Comparison of ENCODE assay signal across 18 cellular contexts in genomic region chr17:30894236-30894635, GRCh38. TPM values are rescaled to one million over a fixed set of nuclear protein-coding genes. Genes with fewer than 3 reads are reported as not detected.
DNase-seq lines count a peak whose midpoint lies in the region; ATAC-seq, FAIRE-seq and TF ChIP-seq lines count a peak whose summit lies in the region.
"Had no signal": no experiment of that assay in that cellular context is flagged by ENCODE, and none has a peak within 500 bp of the region (broad histone marks: within the 10 kb centered on the region; RNA-seq: fewer than 3 reads in every experiment).

No MANE protein-coding gene starts in this region.

- FAIRE-seq in A549 (lab: Jason Lieb, UNC) = peak; percentile 87
- FAIRE-seq: GM12878, GM18507, H1 had no signal

- H3K27ac ChIP-seq in A549 = no peak overlapping the region
- no peak overlapping the region for H3K27ac ChIP-seq in naive thymus-derived CD4-positive, alpha-beta T cell (ENCODE audit: low read depth, low read length)
- H3K27ac ChIP-seq in dorsolateral prefrontal cortex = no peak overlapping the region
- H3K27ac ChIP-seq: 22Rv1, BLaER1, HL-60 had no signal

- H3K27me3 Mint-ChIP-seq in activated CD8-positive, alpha-beta T cell treated with anti-CD3 and anti-CD28 coated beads, Interleukin-2, amount 10 ng/mL, durations not matched to agents 7 days and 5 days (ENCODE audit: low read depth) = no peaks in the 10 kb centered on the region
- no peaks in the 10 kb centered on the region for H3K27me3 Mint-ChIP-seq in activated CD8-positive, alpha-beta T cell treated with anti-CD3 and anti-CD28 coated beads for 36 hours
- H3K27me3 Mint-ChIP-seq in activated B cell treated with CpG ODN at 0.5 μM for 24 hours = no peaks in the 10 kb centered on the region
- no peaks in the 10 kb centered on the region for H3K27me3 Mint-ChIP-seq in naive thymus-derived CD4-positive, alpha-beta T cell

- H3K4me1 ChIP-seq in A549 = no peaks in the 10 kb centered on the region
- H3K4me1 ChIP-seq in naive thymus-derived CD4-positive, alpha-beta T cell (ENCODE audit: control insufficient read depth in 2 of 2, insufficient read depth in 2 of 2, low read length in 2 of 2) = no peaks in the 10 kb centered on the region
- H3K4me1 ChIP-seq: HAP-1 had no signal

- TF ChIP-seq POLR2A in A549 (IDR thresholded peaks at IDR 0.05; ENCODE audit: low read length) = no peak

- peaks cover 34% of the 10 kb centered on the region for H3K36me3 Mint-ChIP-seq in activated CD8-positive, alpha-beta T cell treated with anti-CD3 and anti-CD28 coated beads, Interleukin-2, amount 10 ng/mL, durations not matched to agents 7 days and 5 days (ENCODE audit: low read depth)
- peaks cover 20% of the 10 kb centered on the region for H3K36me3 Mint-ChIP-seq in activated CD8-positive, alpha-beta T cell treated with anti-CD3 and anti-CD28 coated beads for 36 hours (ENCODE audit: low read depth)
- H3K36me3 Mint-ChIP-seq in activated B cell treated with CpG ODN at 0.5 μM for 24 hours (ENCODE audit: low read depth) = peaks cover 31% of the 10 kb centered on the region
- peaks cover 0 to 11% (median 5%) of the 10 kb centered on the region in 5 donors for H3K36me3 Mint-ChIP-seq in naive thymus-derived CD4-positive, alpha-beta T cell

- TF ChIP-seq CTCF in activated CD8-positive, alpha-beta T cell treated with anti-CD3 and anti-CD28 coated beads for 36 hours (IDR thresholded peaks at IDR 0.05) = no peak
- no peak for TF ChIP-seq CTCF in A549 (IDR thresholded peaks at IDR 0.05)
- TF ChIP-seq CTCF in activated B cell treated with CpG ODN at 0.5 μM for 24 hours (IDR thresholded peaks at IDR 0.05) = no peak
- TF ChIP-seq CTCF in dorsolateral prefrontal cortex (IDR thresholded peaks at IDR 0.05 in 54 of 56, conservative IDR thresholded peaks at IDR 0.05 in 2 of 56; ENCODE audit: low read depth in 1 of 56, partially characterized antibody in 56 of 56) = no peak

- H3K4me3 Mint-ChIP-seq in activated CD8-positive, alpha-beta T cell treated with anti-CD3 and anti-CD28 coated beads, Interleukin-2, amount 10 ng/mL, durations not matched to agents 7 days and 5 days = no peak overlapping the region
- H3K4me3 Mint-ChIP-seq in activated CD8-positive, alpha-beta T cell treated with anti-CD3 and anti-CD28 coated beads for 36 hours = no peak overlapping the region
- no peak overlapping the region for H3K4me3 Mint-ChIP-seq in activated B cell treated with CpG ODN at 0.5 μM for 24 hours
- no peak overlapping the region for H3K4me3 Mint-ChIP-seq in naive thymus-derived CD4-positive, alpha-beta T cell

- H3K4me1 Mint-ChIP-seq in activated CD8-positive, alpha-beta T cell treated with anti-CD3 and anti-CD28 coated beads, Interleukin-2, amount 10 ng/mL, durations not matched to agents 7 days and 5 days (ENCODE audit: low read depth) = no peaks in the 10 kb centered on the region
- peaks cover 3% of the 10 kb centered on the region for H3K4me1 Mint-ChIP-seq in activated CD8-positive, alpha-beta T cell treated with anti-CD3 and anti-CD28 coated beads for 36 hours (ENCODE audit: low read depth)
- H3K4me1 Mint-ChIP-seq in activated B cell treated with CpG ODN at 0.5 μM for 24 hours = no peaks in the 10 kb centered on the region
- H3K4me1 Mint-ChIP-seq in naive thymus-derived CD4-positive, alpha-beta T cell = peaks cover 0 to 5% (median 0%) of the 10 kb centered on the region in 7 donors

- 90% methylated on average over 3 of the region's 3 CpGs for WGBS in A549 (ENCODE audit: missing lambda C conversion rate)

- DNase-seq in activated CD8-positive, alpha-beta T cell treated with anti-CD3 and anti-CD28 coated beads, Interleukin-2, amount 10 ng/mL, durations not matched to agents 7 days and 5 days = no peak
- DNase-seq in activated CD8-positive, alpha-beta T cell treated with anti-CD3 and anti-CD28 coated beads for 36 hours = no peak
- no peak for DNase-seq in A549 (ENCODE audit: low read depth in 1 of 2, low spot score in 1 of 2)
- DNase-seq in activated B cell treated with CpG ODN at 0.5 μM for 24 hours = no peak
- no peak for DNase-seq in naive thymus-derived CD4-positive, alpha-beta T cell
- DNase-seq in dorsolateral prefrontal cortex = no peak
- DNase-seq: AML-193, Calu3, DMS 273 treated with DMSO at 0.1 percent for 48 hours, DMS79 had no signal

- intact Hi-C loops in activated CD8-positive, alpha-beta T cell treated with anti-CD3 and anti-CD28 coated beads for 36 hours (cut with micrococcal nuclease) = no loop called here
- intact Hi-C loops in activated B cell treated with CpG ODN at 0.5 μM for 24 hours (cut with micrococcal nuclease) = no loop called here
- intact Hi-C loops in naive thymus-derived CD4-positive, alpha-beta T cell (cut with micrococcal nuclease) = no loop called here
- intact Hi-C loops in dorsolateral prefrontal cortex (cut with DNase I) = no loop called here

- H3K4me3 ChIP-seq in A549 (no peak overlapping the region), dorsolateral prefrontal cortex (no peak overlapping the region)
- H3K4me3 ChIP-seq in naive thymus-derived CD4-positive, alpha-beta T cell (ENCODE audit: low read length) = no peak overlapping the region
- H3K4me3 ChIP-seq: BLaER1, GM12878, HAP-1 had no signal

- no peaks in the 10 kb centered on the region for H3K9me3 ChIP-seq in A549
- H3K9me3 ChIP-seq in naive thymus-derived CD4-positive, alpha-beta T cell (ENCODE audit: control insufficient read depth in 2 of 3, low read length in 3 of 3) = no peaks in the 10 kb centered on the region
- H3K9me3 ChIP-seq: BLaER1, HAP-1 had no signal

- no peak for TF ChIP-seq EP300 in A549 (IDR thresholded peaks at IDR 0.05)

- no peak overlapping the region for H3K4me2 ChIP-seq in A549
- H3K4me2 ChIP-seq: BLaER1 had no signal

- no peaks in the 10 kb centered on the region for H3K9me3 Mint-ChIP-seq in activated CD8-positive, alpha-beta T cell treated with anti-CD3 and anti-CD28 coated beads, Interleukin-2, amount 10 ng/mL, durations not matched to agents 7 days and 5 days (ENCODE audit: insufficient read depth)
- no peaks in the 10 kb centered on the region for H3K9me3 Mint-ChIP-seq in activated CD8-positive, alpha-beta T cell treated with anti-CD3 and anti-CD28 coated beads for 36 hours
- no peaks in the 10 kb centered on the region for H3K9me3 Mint-ChIP-seq in activated B cell treated with CpG ODN at 0.5 μM for 24 hours
- H3K9me3 Mint-ChIP-seq in naive thymus-derived CD4-positive, alpha-beta T cell = no peaks in the 10 kb centered on the region

- H3K27ac Mint-ChIP-seq in activated CD8-positive, alpha-beta T cell treated with anti-CD3 and anti-CD28 coated beads, Interleukin-2, amount 10 ng/mL, durations not matched to agents 7 days and 5 days = peak overlapping the region; percentile 5
- no peak overlapping the region for H3K27ac Mint-ChIP-seq in activated CD8-positive, alpha-beta T cell treated with anti-CD3 and anti-CD28 coated beads for 36 hours
- peak overlapping the region; percentile 0 for H3K27ac Mint-ChIP-seq in activated B cell treated with CpG ODN at 0.5 μM for 24 hours
- H3K27ac Mint-ChIP-seq in naive thymus-derived CD4-positive, alpha-beta T cell = peak overlapping the region in 5 of 9 donors; percentile 6 to 70 (median 6)

- no peak for ATAC-seq in activated CD8-positive, alpha-beta T cell treated with anti-CD3 and anti-CD28 coated beads, Interleukin-2, amount 10 ng/mL, durations not matched to agents 7 days and 5 days
- ATAC-seq in activated CD8-positive, alpha-beta T cell treated with anti-CD3 and anti-CD28 coated beads for 36 hours = no peak
- no peak for ATAC-seq in A549
- ATAC-seq in activated B cell treated with CpG ODN at 0.5 μM for 24 hours (ENCODE audit: low read depth) = no peak
- no peak for ATAC-seq in naive thymus-derived CD4-positive, alpha-beta T cell
- ATAC-seq in HG02588 (IDR thresholded peaks at IDR 0.05; ENCODE audit: unreplicated experiment) = no peak
- ATAC-seq: GM12878 had no signal

- CTCF ChIA-PET in activated CD8-positive, alpha-beta T cell treated with anti-CD3 and anti-CD28 coated beads, Interleukin-2, amount 10 ng/mL, durations not matched to agents 7 days and 5 days (lab: Charles Lee) = no interaction called here
- CTCF ChIA-PET in activated CD8-positive, alpha-beta T cell treated with anti-CD3 and anti-CD28 coated beads for 36 hours (lab: Charles Lee) = no interaction called here
- CTCF ChIA-PET in A549 (lab: Yijun Ruan, JAX) = interaction anchor here (0.7 to 2.1 kb wide), 4 partner anchors 10 to 41 kb away, joined by 3 to 8 read pairs (median 4); no protein-coding TSS in a partner anchor
- CTCF ChIA-PET in activated B cell treated with CpG ODN at 0.5 μM for 24 hours (lab: Charles Lee) = interaction anchor here (0.7 kb wide), 1 partner anchor 332 kb away, joined by 4 read pairs; no protein-coding TSS in a partner anchor
- CTCF ChIA-PET in naive thymus-derived CD4-positive, alpha-beta T cell (lab: Charles Lee) = no interaction called here

- H3K27me3 ChIP-seq in naive thymus-derived CD4-positive, alpha-beta T cell (ENCODE audit: control insufficient read depth in 2 of 2, insufficient read depth in 2 of 2, low read length in 2 of 2) = no peaks in the 10 kb centered on the region
- no peaks in the 10 kb centered on the region for H3K27me3 ChIP-seq in dorsolateral prefrontal cortex
- H3K27me3 ChIP-seq: BLaER1 had no signal

- POLR2A ChIA-PET in activated CD8-positive, alpha-beta T cell treated with anti-CD3 and anti-CD28 coated beads, Interleukin-2, amount 10 ng/mL, durations not matched to agents 7 days and 5 days (lab: Charles Lee) = no interaction called here
- POLR2A ChIA-PET in activated CD8-positive, alpha-beta T cell treated with anti-CD3 and anti-CD28 coated beads for 36 hours (lab: Charles Lee) = interaction anchor here (0.6 to 1.1 kb wide), 3 partner anchors 12 to 635 kb away, joined by 3 read pairs; no protein-coding TSS in a partner anchor
- POLR2A ChIA-PET in A549 (lab: Yijun Ruan, JAX) = interaction anchor here (1.2 kb wide), 1 partner anchor 12 kb away, joined by 4 read pairs; no protein-coding TSS in a partner anchor
- POLR2A ChIA-PET in activated B cell treated with CpG ODN at 0.5 μM for 24 hours (lab: Charles Lee) = no interaction called here
- POLR2A ChIA-PET in naive thymus-derived CD4-positive, alpha-beta T cell (lab: Charles Lee) = no interaction called here

- TF ChIP-seq RAD21 in A549 (conservative IDR thresholded peaks at IDR 0.05 in 1 of 2, IDR thresholded peaks at IDR 0.05 in 1 of 2) = no peak

- H3K36me3 ChIP-seq in naive thymus-derived CD4-positive, alpha-beta T cell (ENCODE audit: control insufficient read depth in 2 of 3, insufficient read depth in 3 of 3, low read length in 3 of 3) = peaks cover 0 to 18% (median 3%) of the 10 kb centered on the region in 3 experiments

RNA-seq across cellular contexts. Expression of gene TEFM, which starts 11.8 kb away (rescaled TPM):
- 10 to 100 TPM; 11.6 to 15.6 TPM for total RNA-seq in activated CD8-positive, alpha-beta T cell treated with anti-CD3 and anti-CD28 coated beads, Interleukin-2, amount 10 ng/mL, durations not matched to agents 7 days and 5 days
- 10 to 100 TPM in 1 of 2 experiments, 1 to 10 TPM in 1; 9.7 to 12.6 TPM for total RNA-seq in activated CD8-positive, alpha-beta T cell treated with anti-CD3 and anti-CD28 coated beads for 36 hours
- 25.3 and 27.5 TPM in 2 replicates for polyA plus RNA-seq in A549 (2011; rRNA removed)
- 6.1 and 7.7 TPM in 2 replicates for polyA plus RNA-seq in A549 (2012; cell fraction: cytosol; rRNA removed)
- 3.2 and 7.8 TPM in 2 replicates for polyA plus RNA-seq in A549 (2012; cell fraction: nucleus; rRNA removed)
- 26.8 to 31.6 TPM (median 30.6 TPM) in 3 replicates for polyA plus RNA-seq in A549 (2017; fragmentation: RNase III; extraction: RNeasy Plus Mini Kit Qiagen cat#74134 plus additional on column Dnase treatment)
- polyA minus RNA-seq in A549 (2011; rRNA and poly(A)+ RNA removed) = 5.9 and 6.5 TPM in 2 replicates
- total RNA-seq in activated B cell treated with CpG ODN at 0.5 μM for 24 hours = 23.0 and 25.2 TPM in 2 replicates
- total RNA-seq in naive thymus-derived CD4-positive, alpha-beta T cell = 10 to 100 TPM in 4 of 5 experiments, 1 to 10 TPM in 1; 8.5 to 22.1 (median 16.5) TPM
- polyA plus RNA-seq in naive thymus-derived CD4-positive, alpha-beta T cell = 10 to 100 TPM; 18.2 to 23.1 TPM
- total RNA-seq in dorsolateral prefrontal cortex = 10 to 100 TPM; 10.1 to 39.6 (median 18.3) TPM

RNA-seq across cellular contexts. Expression of gene ADAP2, which starts 27.5 kb away (rescaled TPM):
- total RNA-seq in activated CD8-positive, alpha-beta T cell treated with anti-CD3 and anti-CD28 coated beads, Interleukin-2, amount 10 ng/mL, durations not matched to agents 7 days and 5 days = 1 to 10 TPM in 1 of 2 experiments, under 1 TPM in 1; 0.39 to 1.1 TPM
- 1 to 10 TPM in 1 of 2 experiments, under 1 TPM in 1; 0.92 to 1.5 TPM for total RNA-seq in activated CD8-positive, alpha-beta T cell treated with anti-CD3 and anti-CD28 coated beads for 36 hours
- polyA plus RNA-seq in A549 (2011; rRNA removed) = 4.5 and 5.0 TPM in 2 replicates
- 3.4 and 4.1 TPM in 2 replicates for polyA plus RNA-seq in A549 (2012; cell fraction: cytosol; rRNA removed)
- polyA plus RNA-seq in A549 (2012; cell fraction: nucleus; rRNA removed) = 3.2 TPM in 2 replicates
- polyA plus RNA-seq in A549 (2017; fragmentation: RNase III; extraction: RNeasy Plus Mini Kit Qiagen cat#74134 plus additional on column Dnase treatment) = 3.3 to 3.9 TPM (median 3.7 TPM) in 3 replicates
- polyA minus RNA-seq in A549 (2011; rRNA and poly(A)+ RNA removed) = 5.4 and 5.9 TPM in 2 replicates
- total RNA-seq in activated B cell treated with CpG ODN at 0.5 μM for 24 hours = 16.0 and 16.9 TPM in 2 replicates
- total RNA-seq in naive thymus-derived CD4-positive, alpha-beta T cell = 10 to 100 TPM in 1 of 5 experiments, 1 to 10 TPM in 4; 2.6 to 18.9 (median 4.9) TPM
- not detected for polyA plus RNA-seq in naive thymus-derived CD4-positive, alpha-beta T cell
- total RNA-seq in dorsolateral prefrontal cortex = 10 to 100 TPM in 62 of 120 experiments, 1 to 10 TPM in 58; 2.5 to 22.4 (median 10.1) TPM

Comparison
In these comparisons a context has a peak if more than half of its experiments do, and no peak if none do; other contexts are left out.
1. POLR2A ChIA-PET loops: an anchor here in activated CD8-positive, alpha-beta T cell treated with anti-CD3 and anti-CD28 coated beads for 36 hours (0.6 to 1.1 kb wide) and A549 (1.2 kb wide); none called in activated CD8-positive, alpha-beta T cell treated with anti-CD3 and anti-CD28 coated beads, Interleukin-2, amount 10 ng/mL, durations not matched to agents 7 days and 5 days, activated B cell treated with CpG ODN at 0.5 μM for 24 hours and naive thymus-derived CD4-positive, alpha-beta T cell.
2. CTCF ChIA-PET loops: an anchor here in A549 (0.7 to 2.1 kb wide) and activated B cell treated with CpG ODN at 0.5 μM for 24 hours (0.7 kb wide); none called in activated CD8-positive, alpha-beta T cell treated with anti-CD3 and anti-CD28 coated beads, Interleukin-2, amount 10 ng/mL, durations not matched to agents 7 days and 5 days, activated CD8-positive, alpha-beta T cell treated with anti-CD3 and anti-CD28 coated beads for 36 hours and naive thymus-derived CD4-positive, alpha-beta T cell.